Comparison of ENCODE assay signal across 30 cellular contexts in genomic region chr1:153434746-153435455, GRCh38. TPM values are rescaled to one million over a fixed set of nuclear protein-coding genes. Genes with fewer than 3 reads are reported as not detected.
DNase-seq lines count a peak whose midpoint lies in the region; ATAC-seq and TF ChIP-seq lines count a peak whose summit lies in the region.
"Had no signal": no experiment of that assay in that cellular context is flagged by ENCODE, and none has a peak within 500 bp of the region (broad histone marks: within the 10 kb centered on the region; RNA-seq: fewer than 3 reads in every experiment).

No MANE protein-coding gene starts in this region.

- H3K4me1 ChIP-seq in HEK293 (ENCODE audit: control insufficient read depth, insufficient read depth, low read length) (no peaks in the 10 kb centered on the region), lung (ENCODE audit: control insufficient read depth in 2 of 2, insufficient read depth in 2 of 2, low read length in 2 of 2) (no peaks in the 10 kb centered on the region), H9 (ENCODE audit: insufficient read depth, low read length) (no peaks in the 10 kb centered on the region)

- H3K4me1 Mint-ChIP-seq in WTC11: no peaks in the 10 kb centered on the region
- H3K4me1 Mint-ChIP-seq in H9: no peaks in the 10 kb centered on the region

- H3K36me3 Mint-ChIP-seq in WTC11 (no peaks in the 10 kb centered on the region), H9 (ENCODE audit: insufficient read depth in 1 of 3, low read depth in 3 of 3) (no peaks in the 10 kb centered on the region)

- no peak overlapping the region for H3K9ac ChIP-seq in H9 (ENCODE audit: extremely low read depth, insufficient read length, low read length)
- H3K9ac ChIP-seq: BLaER1 treated with 17β-estradiol and CSF1 and Interleukin-3, amounts not matched to agents 10 nM and 100 nM; SK-N-SH had no signal

- H3K4me2 ChIP-seq in H9 (ENCODE audit: insufficient read depth, insufficient read length, low read length): no peak overlapping the region
- H3K4me2 ChIP-seq: BLaER1 treated with 17β-estradiol and CSF1 and Interleukin-3, amounts not matched to agents 10 nM and 100 nM; SK-N-SH had no signal

- no peaks in the 10 kb centered on the region for H3K23me2 ChIP-seq in H9 (ENCODE audit: insufficient read length, low read depth, low read length, poor library complexity, severe bottlenecking)

- H3K79me1 ChIP-seq in H9 (ENCODE audit: insufficient read depth, low read depth, low read length, poor library complexity, severe bottlenecking): no peaks in the 10 kb centered on the region

- CTCF ChIA-PET in HEK293 (lab: Yijun Ruan, JAX): interaction anchor here (0.6 to 1.2 kb wide), 3 partner anchors 10 to 140 kb away, joined by 3 read pairs; no protein-coding TSS in a partner anchor
- CTCF ChIA-PET in WTC11 (lab: Charles Lee): interaction anchor here (0.9 to 1.1 kb wide), 4 partner anchors 60 to 146 kb away, joined by 3 to 4 read pairs (median 3); no protein-coding TSS in a partner anchor
- CTCF ChIA-PET in GM10248 (lab: Yijun Ruan, JAX): interaction anchor here (0.9 kb wide), 1 partner anchor 60 kb away, joined by 3 read pairs; no protein-coding TSS in a partner anchor

- H4K5ac ChIP-seq in H9 (ENCODE audit: insufficient read length, low read depth, low read length): no peak overlapping the region

- H3K23ac ChIP-seq in H9 (ENCODE audit: insufficient read length, low read depth, low read length): no peak overlapping the region

- WGBS in lung, 2 donors: 77 to 89% methylated on average over 11 of the region's 11 CpGs
- WGBS in H9 (ENCODE audit: extremely low coverage, insufficient read length, low lambda C conversion rate): no CpG with 5 or more reads among the region's 11 CpGs

- no peak overlapping the region for H3K4ac ChIP-seq in H9 (ENCODE audit: low read depth, low read length)

- no peaks in the 10 kb centered on the region for H3K27me3 ChIP-seq in lung (ENCODE audit: control insufficient read depth, insufficient read depth)
- no peaks in the 10 kb centered on the region for H3K27me3 ChIP-seq in H9 (ENCODE audit: insufficient read depth, low read length)
- H3K27me3 ChIP-seq: BLaER1 treated with 17β-estradiol and CSF1 and Interleukin-3, amounts not matched to agents 10 nM and 100 nM had no signal

- POLR2A ChIA-PET in HEK293 (lab: Yijun Ruan, JAX) (no interaction called here), WTC11 (lab: Charles Lee) (no interaction called here), GM10248 (lab: Yijun Ruan, JAX) (no interaction called here)

- H3K4me3 ChIP-seq in HEK293 (ENCODE audit: low read depth, low read length) (no peak overlapping the region), lung (no peak overlapping the region)
- H3K4me3 ChIP-seq: BLaER1 treated with 17β-estradiol and CSF1 and Interleukin-3, amounts not matched to agents 10 nM and 100 nM; GM12878; MG63 had no signal

- no peak overlapping the region for H2BK5ac ChIP-seq in H9 (ENCODE audit: insufficient read length, low read length)

- no peaks in the 10 kb centered on the region for H4K20me1 ChIP-seq in H9 (ENCODE audit: control insufficient read depth, insufficient read depth, insufficient read length)
- H4K20me1 ChIP-seq: BLaER1 treated with 17β-estradiol and CSF1 and Interleukin-3, amounts not matched to agents 10 nM and 100 nM had no signal

- no peak overlapping the region for H2AFZ ChIP-seq in H9 (ENCODE audit: low read length)

- H3K9me3 Mint-ChIP-seq in WTC11: no peaks in the 10 kb centered on the region
- peaks cover 0 to 3% of the 10 kb centered on the region in 2 experiments; a peak in 1 of 5 replicates for H3K9me3 Mint-ChIP-seq in H9
- H3K9me3 Mint-ChIP-seq: CD4-positive, alpha-beta T cell had no signal

- H3K79me2 ChIP-seq in H9 (ENCODE audit: insufficient read depth, low read length): no peaks in the 10 kb centered on the region

- no peak overlapping the region for H2AK5ac ChIP-seq in H9 (ENCODE audit: insufficient read length, low read length)

- no peak overlapping the region for H2BK20ac ChIP-seq in H9 (ENCODE audit: low read depth, low read length, poor library complexity, severe bottlenecking)

- no peaks in the 10 kb centered on the region for H3K36me3 ChIP-seq in HEK293 (ENCODE audit: control insufficient read depth in 2 of 2, insufficient read depth in 1 of 2, low read length in 2 of 2)
- H3K36me3 ChIP-seq in lung (ENCODE audit: control insufficient read depth in 2 of 2, insufficient read depth in 2 of 2, low read length in 2 of 2): no peaks in the 10 kb centered on the region
- H3K36me3 ChIP-seq: BLaER1 treated with 17β-estradiol and CSF1 and Interleukin-3, amounts not matched to agents 10 nM and 100 nM; MG63 had no signal

- H3T11ph ChIP-seq in H9 (ENCODE audit: low read length): no peak overlapping the region

- H3K18ac ChIP-seq in H9 (ENCODE audit: insufficient read length, low read depth, low read length): no peak overlapping the region

- no peak overlapping the region for H2BK120ac ChIP-seq in H9 (ENCODE audit: low read depth, low read length, poor library complexity, severe bottlenecking)

- no peak overlapping the region for H2BK12ac ChIP-seq in H9 (ENCODE audit: insufficient read length, low read depth, low read length)

- H3K56ac ChIP-seq in H9 (ENCODE audit: insufficient read length, low read depth, low read length): no peak overlapping the region

- no peak overlapping the region for H3K14ac ChIP-seq in H9 (ENCODE audit: insufficient read depth, low read length)

- H3K9me3 ChIP-seq in HEK293 (ENCODE audit: control insufficient read depth, insufficient read depth, low read depth, low read length) (no peaks in the 10 kb centered on the region), lung (ENCODE audit: control insufficient read depth in 2 of 2, insufficient read depth in 1 of 2, low read length in 1 of 2) (peaks cover 0 to 10% of the 10 kb centered on the region in 2 donors), H9 (ENCODE audit: control insufficient read depth, low read depth, low read length) (no peaks in the 10 kb centered on the region)
- H3K9me3 ChIP-seq: BLaER1 treated with 17β-estradiol and CSF1 and Interleukin-3, amounts not matched to agents 10 nM and 100 nM; MG63; SK-N-SH had no signal

- no peak overlapping the region for H2BK15ac ChIP-seq in H9 (ENCODE audit: low read depth, low read length)

- H3K27ac ChIP-seq in HEK293 (ENCODE audit: extremely low read depth, low read depth, low read length) (no peak overlapping the region), lung (ENCODE audit: low read depth in 1 of 2, low read length in 1 of 2) (no peak overlapping the region), H9 (ENCODE audit: insufficient read length, low read depth, low read length) (no peak overlapping the region)
- H3K27ac ChIP-seq: BLaER1 treated with 17β-estradiol and CSF1 and Interleukin-3, amounts not matched to agents 10 nM and 100 nM had no signal

- ATAC-seq in WTC11: peak; percentile 26; the same call in 1 of the 2 replicates
- no peak for ATAC-seq in lung (ENCODE audit: insufficient read depth, low FRiP score)
- ATAC-seq: GM12878, PC-3 had no signal

- TF ChIP-seq CTCF in HEK293 (tag by site-specific recombination; IDR thresholded peaks at IDR 0.05) (no peak), WTC11 (IDR thresholded peaks at IDR 0.05) (no peak), lung (IDR thresholded peaks at IDR 0.05; ENCODE audit: control extremely low read depth, extremely low read depth) (no peak), GM10248 (IDR thresholded peaks at IDR 0.05; ENCODE audit: control extremely low read depth, extremely low read depth, low read depth, missing control alignments) (no peak), H9 (conservative IDR thresholded peaks at IDR 0.05) (no peak)

- no peaks in the 10 kb centered on the region; the same call in 1 of the 2 replicates for H3K27me3 Mint-ChIP-seq in WTC11 (ENCODE audit: low read depth)
- peaks cover 8% of the 10 kb centered on the region for H3K27me3 Mint-ChIP-seq in H9 (ENCODE audit: low read depth)

- no peak overlapping the region for H3K4me3 Mint-ChIP-seq in WTC11
- H3K4me3 Mint-ChIP-seq in H9: no peak overlapping the region
- H3K4me3 Mint-ChIP-seq: CD4-positive, alpha-beta T cell had no signal

- H3K27ac Mint-ChIP-seq in WTC11 (no peak overlapping the region), H9 (no peak overlapping the region)
- H3K27ac Mint-ChIP-seq: CD4-positive, alpha-beta T cell had no signal

- DNase-seq in NCI-H226: peak; percentile 15
- DNase-seq in WTC11 (ENCODE audit: low spot score): no peak
- peak; percentile 11 for DNase-seq in lung (ENCODE audit: low spot score)
- DNase-seq in NCI-H526 (lab: John Stamatoyannopoulos, UW): no peak
- DNase-seq in putamen (ENCODE audit: low spot score): no peak
- no peak for DNase-seq in GM10248 (ENCODE audit: extremely low spot score)
- no peak for DNase-seq in H9
- DNase-seq: AML-193; CD4-positive, alpha-beta T cell; COR-L47; DMS53; GOT3; HCEC 1CT; KBM-7; MG63; NCI-H1417; NCI-H1694 treated with DMSO at 0.1 percent for 48 hours; NCI-H2081; NCI-H2227 treated with DMSO at 0.1 percent for 48 hours; NCI-H510A treated with DMSO at 0.1 percent for 48 hours; NCI-H774; PC-3; SK-N-SH; SW 1271 had no signal

- H4K91ac ChIP-seq in H9 (ENCODE audit: insufficient read length, low read depth, low read length): no peak overlapping the region

- H4K8ac ChIP-seq in H9 (replicated peaks; ENCODE audit: insufficient read length, low read depth, low read length): no peak overlapping the region

TF ChIP-seq in WTC11, 78 proteins besides CTCF, POLR2A, EP300 and RAD21 (continues in another document):
- no peak for TF ChIP-seq IRF1 (CRISPR knock-in tag; IDR thresholded peaks at IDR 0.05)
- no peak for TF ChIP-seq ZNF416 (CRISPR knock-in tag; IDR thresholded peaks at IDR 0.05)
- TF ChIP-seq MXD4 (CRISPR knock-in tag; IDR thresholded peaks at IDR 0.05; ENCODE audit: borderline replicate concordance): no peak
- no peak for TF ChIP-seq ETV6 (CRISPR knock-in tag; IDR thresholded peaks at IDR 0.05)
- no peak for TF ChIP-seq FOXP1 (CRISPR knock-in tag; IDR thresholded peaks at IDR 0.05; ENCODE audit: borderline replicate concordance)

RNA-seq across cellular contexts. Expression of gene S100A7A, which starts 18.6 kb away (rescaled TPM):
- total RNA-seq in WTC11 (2021) (not detected in 3 replicates), lung (not detected), H9 (2021) (not detected in 2 replicates)
- polyA plus RNA-seq in lung: not detected
- total RNA-seq: CD4-positive, alpha-beta T cell; Daoy; GM12878; HT1080; PC-3 had no signal
- polyA plus RNA-seq: AG04450, GM12878, SK-N-SH had no signal

RNA-seq across cellular contexts. Expression of gene S100A7, which starts 25.6 kb away (rescaled TPM):
- not detected in 3 replicates for total RNA-seq in WTC11 (2021)
- not detected for total RNA-seq in lung
- under 1 TPM in 1 of 2 donors, not detected in 1; 0.47 TPM for polyA plus RNA-seq in lung
- total RNA-seq in H9 (2021): not detected in 2 replicates
- total RNA-seq: CD4-positive, alpha-beta T cell; Daoy; GM12878; HT1080; PC-3 had no signal
- polyA plus RNA-seq: AG04450, GM12878, SK-N-SH had no signal

RNA-seq across cellular contexts. Expression of gene S100A8, which starts 44.0 kb away (rescaled TPM):
- 1.4 TPM in 1 of 3 replicates, not detected in the others for total RNA-seq in WTC11 (2021)
- 100 to 1,000 TPM in 1 of 2 donors, 10 to 100 TPM in 1; 69.8 to 556 TPM for total RNA-seq in lung
- polyA plus RNA-seq in lung: 1,000 to 10,000 TPM in 1 of 2 donors, 100 to 1,000 TPM in 1; 623 to 6,695 TPM
- not detected in 2 replicates for total RNA-seq in H9 (2021)
- total RNA-seq: Daoy, GM12878, HT1080 had no signal
- polyA plus RNA-seq: AG04450, SK-N-SH had no signal

RNA-seq across cellular contexts. Expression of gene S100A12, which starts 59.5 kb away (rescaled TPM):
- not detected in 3 replicates for total RNA-seq in WTC11 (2021)
- total RNA-seq in lung: 10 to 100 TPM; 14.9 to 31.7 TPM
- polyA plus RNA-seq in lung: 1,000 to 10,000 TPM in 1 of 2 donors, 10 to 100 TPM in 1; 43.9 to 1,191 TPM
- total RNA-seq in H9 (2021): not detected in 2 replicates
- total RNA-seq: Daoy, GM12878, HT1080, PC-3 had no signal
- polyA plus RNA-seq: AG04450, GM12878, SK-N-SH had no signal

Comparison
In these comparisons a context has a peak if more than half of its experiments do, and no peak if none do; other contexts are left out.
1. DNase-seq: peak in NCI-H226 (single experiment) and lung (single experiment); none in WTC11 (single experiment), NCI-H526 (0 of 2), putamen (single experiment), GM10248 (single experiment) and H9 (single experiment).
2. RNA of gene S100A8, which starts 44.0 kb away (total RNA-seq): 69.8 to 556 TPM in lung; 1.4 TPM in WTC11 and not detected in H9; every median in the first group is over 10 times any median in the second.